ENCODE assay signal across 1 cellular context in genomic region chr20:18287915-18288747, GRCh38.
A peak's percentile ranks its signal among the peaks of the same experiment; 100 is the strongest.
TF ChIP-seq lines count a peak whose summit lies in the region.

TSS of gene ZNF133 (plus strand) at chr20:18288527. CDS start at chr20:18305687, 17,160 bp downstream.

TF ChIP-seq in HEK293, 187 proteins besides CTCF, POLR2A, EP300 and RAD21 (continued from another document and continues in another):
- TF ChIP-seq MZF1 (tag by site-specific recombination; IDR thresholded peaks at IDR 0.05; ENCODE audit: borderline replicate concordance) (no peak), YY2 (tag by site-specific recombination; IDR thresholded peaks at IDR 0.05) (0 out of 2 replicates have a peak, but pooled peaks have one; percentile 56), ZNF16 (tag by site-specific recombination; IDR thresholded peaks at IDR 0.05; ENCODE audit: low read depth) (no peak), KLF10 (tag by site-specific recombination; IDR thresholded peaks at IDR 0.05) (peak; percentile 80), ZNF645 (tag by site-specific recombination; IDR thresholded peaks at IDR 0.05) (no peak), GLI2 (tag by site-specific recombination; IDR thresholded peaks at IDR 0.05; ENCODE audit: borderline replicate concordance, low read depth) (no peak), ZNF10 (tag by site-specific recombination; IDR thresholded peaks at IDR 0.05) (peak; percentile 83), ZBTB11 (tag by site-specific recombination; conservative IDR thresholded peaks at IDR 0.05; ENCODE audit: low read depth) (peak; percentile 98), ZSCAN5A (tag by site-specific recombination; IDR thresholded peaks at IDR 0.05) (no peak), ZNF266 (tag by site-specific recombination; IDR thresholded peaks at IDR 0.05; ENCODE audit: low read depth) (no peak), PRDM4 (tag by site-specific recombination; IDR thresholded peaks at IDR 0.05) (no peak; the same call in 1 of the 2 replicates), ZNF26 (tag by site-specific recombination; IDR thresholded peaks at IDR 0.05) (no peak), ZNF768 (tag by site-specific recombination; IDR thresholded peaks at IDR 0.05) (no peak), PRDM2 (tag by site-specific recombination; IDR thresholded peaks at IDR 0.05; ENCODE audit: borderline replicate concordance) (no peak), ZNF501 (tag by site-specific recombination; IDR thresholded peaks at IDR 0.05) (peak; percentile 43; the same call in 1 of the 2 replicates), ZNF223 (tag by site-specific recombination; IDR thresholded peaks at IDR 0.05) (no peak), RBAK (tag by site-specific recombination; IDR thresholded peaks at IDR 0.05) (no peak), ZNF155 (tag by site-specific recombination; IDR thresholded peaks at IDR 0.05) (no peak), ZNF701 (tag by site-specific recombination; IDR thresholded peaks at IDR 0.05) (no peak), ZNF157 (tag by site-specific recombination; IDR thresholded peaks at IDR 0.05) (no peak), ZFP37 (tag by site-specific recombination; IDR thresholded peaks at IDR 0.05) (no peak), ZNF660 (tag by site-specific recombination; IDR thresholded peaks at IDR 0.05) (peak; percentile 64; the same call in 1 of the 2 replicates), ZFP69B (tag by site-specific recombination; IDR thresholded peaks at IDR 0.05) (no peak), ZNF280C (tag by site-specific recombination; IDR thresholded peaks at IDR 0.05) (no peak), ZNF114 (tag by site-specific recombination; IDR thresholded peaks at IDR 0.05) (no peak), ZNF175 (tag by site-specific recombination; IDR thresholded peaks at IDR 0.05) (no peak), ZNF214 (tag by site-specific recombination; IDR thresholded peaks at IDR 0.05; ENCODE audit: borderline replicate concordance) (no peak), HOXA7 (CRISPR knock-in tag; IDR thresholded peaks at IDR 0.05; ENCODE audit: borderline replicate concordance) (no peak), ZNF394 (tag by site-specific recombination; IDR thresholded peaks at IDR 0.05; ENCODE audit: borderline replicate concordance) (peak; percentile 35; the same call in 1 of the 2 replicates), ZNF248 (tag by site-specific recombination; IDR thresholded peaks at IDR 0.05) (no peak), ZNF398 (tag by site-specific recombination; IDR thresholded peaks at IDR 0.05) (no peak), HOXC10 (CRISPR knock-in tag; IDR thresholded peaks at IDR 0.05) (no peak)
- TF ChIP-seq, protein P1, sequence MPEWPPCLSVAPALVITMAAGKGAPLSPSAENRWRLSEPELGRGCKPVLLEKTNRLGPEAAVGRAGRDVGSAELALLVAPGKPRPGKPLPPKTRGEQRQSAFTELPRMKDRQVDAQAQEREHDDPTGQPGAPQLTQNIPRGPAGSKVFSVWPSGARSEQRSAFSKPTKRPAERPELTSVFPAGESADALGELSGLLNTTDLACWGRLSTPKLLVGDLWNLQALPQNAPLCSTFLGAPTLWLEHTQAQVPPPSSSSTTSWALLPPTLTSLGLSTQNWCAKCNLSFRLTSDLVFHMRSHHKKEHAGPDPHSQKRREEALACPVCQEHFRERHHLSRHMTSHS (tag by site-specific recombination; IDR thresholded peaks at IDR 0.05), result no peak
- TF ChIP-seq, protein P2, sequence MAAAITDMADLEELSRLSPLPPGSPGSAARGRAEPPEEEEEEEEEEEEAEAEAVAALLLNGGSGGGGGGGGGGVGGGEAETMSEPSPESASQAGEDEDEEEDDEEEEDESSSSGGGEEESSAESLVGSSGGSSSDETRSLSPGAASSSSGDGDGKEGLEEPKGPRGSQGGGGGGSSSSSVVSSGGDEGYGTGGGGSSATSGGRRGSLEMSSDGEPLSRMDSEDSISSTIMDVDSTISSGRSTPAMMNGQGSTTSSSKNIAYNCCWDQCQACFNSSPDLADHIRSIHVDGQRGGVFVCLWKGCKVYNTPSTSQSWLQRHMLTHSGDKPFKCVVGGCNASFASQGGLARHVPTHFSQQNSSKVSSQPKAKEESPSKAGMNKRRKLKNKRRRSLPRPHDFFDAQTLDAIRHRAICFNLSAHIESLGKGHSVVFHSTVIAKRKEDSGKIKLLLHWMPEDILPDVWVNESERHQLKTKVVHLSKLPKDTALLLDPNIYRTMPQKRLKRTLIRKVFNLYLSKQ (tag by site-specific recombination; IDR thresholded peaks at IDR 0.05; ENCODE audit: borderline replicate concordance), result no peak
